ENCODE assay signal across 8 cellular contexts in genomic region chr11:116788534-116788933, GRCh38. TPM values are rescaled to one million over a fixed set of nuclear protein-coding genes. Genes with fewer than 3 reads are reported as not detected.
DNase-seq lines count a peak whose midpoint lies in the region; ATAC-seq and TF ChIP-seq lines count a peak whose summit lies in the region.

No MANE protein-coding gene starts in this region.

- peak overlapping the region; percentile 82 to 89 for H3K27ac ChIP-seq in right atrium auricular region

- TF ChIP-seq CTCF in right atrium auricular region (IDR thresholded peaks at IDR 0.05) (no peak), cardiac fibroblast (IDR thresholded peaks at IDR 0.05; ENCODE audit: low read depth, low read length) (no peak)

- H3K9ac ChIP-seq in mucosa of stomach (ENCODE audit: low read length) = peak overlapping the region; percentile 92

- no peak for ATAC-seq in HG02840 (IDR thresholded peaks at IDR 0.05; ENCODE audit: low FRiP score, unreplicated experiment)

- H3K36me3 ChIP-seq in right atrium auricular region (peaks cover 24% of the 10 kb centered on the region), mucosa of stomach (ENCODE audit: control insufficient read depth, insufficient read depth, low read length) (no peaks in the 10 kb centered on the region)

- H3K27me3 ChIP-seq in right atrium auricular region = no peaks in the 10 kb centered on the region
- no peaks in the 10 kb centered on the region for H3K27me3 ChIP-seq in mucosa of stomach (ENCODE audit: control insufficient read depth, insufficient read depth, low read length)

- H3K4me1 ChIP-seq in right atrium auricular region (peaks cover 0 to 29% of the 10 kb centered on the region in 2 donors), mucosa of stomach (ENCODE audit: control insufficient read depth, insufficient read depth, low read length) (peaks cover 38% of the 10 kb centered on the region)

- DNase-seq in right atrium auricular region (ENCODE audit: low spot score) = no peak
- no peak for DNase-seq in cardiac septum (ENCODE audit: low spot score)
- no peak for DNase-seq in cardiac fibroblast (ENCODE audit: low read depth in 2 of 2)
- no peak for DNase-seq in midbrain (lab: John Stamatoyannopoulos, UW)
- DNase-seq in NCI-H524 (lab: John Stamatoyannopoulos, UW) = no peak
- DNase-seq in NCI-H2196 (lab: John Stamatoyannopoulos, UW; ENCODE audit: unreplicated experiment) = no peak

- H3K9me3 ChIP-seq in right atrium auricular region = no peaks in the 10 kb centered on the region
- H3K9me3 ChIP-seq in mucosa of stomach (ENCODE audit: control insufficient read depth, low read length) = no peaks in the 10 kb centered on the region

- H3K4me3 ChIP-seq in right atrium auricular region (peak overlapping the region; percentile 96 to 97), cardiac fibroblast (replicated peaks in 1 of 2; ENCODE audit: low read depth in 2 of 2, low read length in 2 of 2) (peak overlapping the region; percentile 74 to 85), mucosa of stomach (ENCODE audit: low read length) (peak overlapping the region; percentile 88)

- intact Hi-C loops in cardiac septum (cut with DNase I) = loop anchor here (2.0 kb wide), 1 partner anchor 16 kb away; the partner anchor contains the start of gene BUD13

RNA-seq across cellular contexts. Expression of gene ZPR1, which starts 0.7 kb away (rescaled TPM):
- total RNA-seq in right atrium auricular region (10 to 100 TPM; 16.8 to 20.6 TPM), cardiac septum (24.8 TPM)

RNA-seq across cellular contexts. Expression of gene APOA5, which starts 3.1 kb away (rescaled TPM):
- total RNA-seq in right atrium auricular region (not detected), cardiac septum (not detected)

RNA-seq across cellular contexts. Expression of gene BUD13, which starts 15.7 kb away (rescaled TPM):
- total RNA-seq in right atrium auricular region (1 to 10 TPM; 6.6 to 9.6 TPM), cardiac septum (8.3 TPM)

RNA-seq across cellular contexts. Expression of gene APOA4, which starts 34.6 kb away (rescaled TPM):
- total RNA-seq in right atrium auricular region (not detected), cardiac septum (not detected)

RNA-seq across cellular contexts. Expression of gene APOC3, which starts 41.2 kb away (rescaled TPM):
- total RNA-seq in right atrium auricular region = not detected
- total RNA-seq in cardiac septum = not detected
